ENCODE assay signal across 8 cellular contexts in the genomic region with DNA sequence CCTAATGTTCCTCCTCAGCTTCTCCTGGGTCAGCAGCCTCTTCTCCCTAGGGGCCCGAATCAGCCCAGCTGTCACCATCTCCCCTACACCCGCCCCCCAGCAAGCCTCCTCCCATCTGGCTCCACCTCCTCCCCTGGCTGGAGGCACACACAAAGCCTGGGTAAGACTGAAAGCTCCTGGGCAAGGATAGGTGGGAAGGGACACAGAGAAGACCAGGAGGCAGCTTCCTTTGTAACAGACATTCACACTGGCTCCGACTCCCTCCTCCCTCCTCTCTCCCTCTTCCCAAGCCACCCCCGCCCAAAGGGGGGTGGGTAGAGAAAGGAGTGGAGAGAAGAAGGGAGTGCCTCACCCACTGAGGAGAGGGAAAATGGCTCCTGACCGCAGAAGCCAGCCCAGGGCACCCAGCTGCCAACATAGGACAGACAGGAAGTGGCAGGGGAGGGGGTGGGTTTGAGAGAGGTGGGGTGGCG. TPM values are rescaled to one million over a fixed set of nuclear protein-coding genes. Genes with fewer than 3 reads are reported as not detected.
A peak's percentile ranks its signal among the peaks of the same experiment; 100 is the strongest.
DNase-seq lines count a peak whose midpoint lies in the region; ATAC-seq and TF ChIP-seq lines count a peak whose summit lies in the region.

No MANE protein-coding gene starts in this region.

- no peak overlapping the region for H3K27ac ChIP-seq in ACC112 (ENCODE audit: low read depth, low read length)

- H3K4me3 Mint-ChIP-seq in activated CD4-positive, alpha-beta memory T cell treated with anti-CD3 and anti-CD28 coated beads, Interleukin-2, amount 10 ng/mL, durations not matched to agents 7 days and 5 days, result no peak overlapping the region

- TF ChIP-seq CTCF in fibroblast of the aortic adventitia (IDR thresholded peaks at IDR 0.05; ENCODE audit: insufficient read depth, low read length), result no peak

- peaks cover 42% of the 10 kb centered on the region for H3K36me3 ChIP-seq in ACC112 (ENCODE audit: insufficient read depth, low read length)

- H3K79me2 ChIP-seq in ACC112 (ENCODE audit: control insufficient read depth, insufficient read depth, low read length, unreplicated experiment), result peaks cover 66% of the 10 kb centered on the region

- CTCF ChIA-PET in activated CD4-positive, alpha-beta memory T cell treated with anti-CD3 and anti-CD28 coated beads, Interleukin-2, amount 10 ng/mL, durations not matched to agents 7 days and 5 days (lab: Charles Lee), result interaction anchor here (0.9 to 1.6 kb wide), 5 partner anchors 46 to 232 kb away, joined by 3 to 5 read pairs (median 4); a partner anchor contains a TSS

- H3K36me3 Mint-ChIP-seq in activated CD4-positive, alpha-beta memory T cell treated with anti-CD3 and anti-CD28 coated beads, Interleukin-2, amount 10 ng/mL, durations not matched to agents 7 days and 5 days (ENCODE audit: low read depth), result peaks cover 73% of the 10 kb centered on the region

- H3K9me3 Mint-ChIP-seq in activated CD4-positive, alpha-beta memory T cell treated with anti-CD3 and anti-CD28 coated beads, Interleukin-2, amount 10 ng/mL, durations not matched to agents 7 days and 5 days, result no peaks in the 10 kb centered on the region

- DNase-seq in HT1080 (ENCODE audit: low read depth) (peak; percentile 61), fibroblast of the aortic adventitia (ENCODE audit: low read depth) (peak; percentile 34), skeletal muscle cell (ENCODE audit: low read depth) (no peak)
- peak; percentile 63 for DNase-seq in activated CD4-positive, alpha-beta memory T cell treated with anti-CD3 and anti-CD28 coated beads, Interleukin-2, amount 10 ng/mL, durations not matched to agents 7 days and 5 days

- H2AFZ ChIP-seq in ACC112 (ENCODE audit: low read length, unreplicated experiment), result no peak overlapping the region

- peak overlapping the region; percentile 77 for H3K27ac Mint-ChIP-seq in activated CD4-positive, alpha-beta memory T cell treated with anti-CD3 and anti-CD28 coated beads, Interleukin-2, amount 10 ng/mL, durations not matched to agents 7 days and 5 days

- no peaks in the 10 kb centered on the region for H3K27me3 Mint-ChIP-seq in activated CD4-positive, alpha-beta memory T cell treated with anti-CD3 and anti-CD28 coated beads, Interleukin-2, amount 10 ng/mL, durations not matched to agents 7 days and 5 days

- H3K4me1 Mint-ChIP-seq in activated CD4-positive, alpha-beta memory T cell treated with anti-CD3 and anti-CD28 coated beads, Interleukin-2, amount 10 ng/mL, durations not matched to agents 7 days and 5 days, result peaks cover 43% of the 10 kb centered on the region

- ATAC-seq in GM19035 (IDR thresholded peaks at IDR 0.05; ENCODE audit: unreplicated experiment) (no peak), HG02571 (IDR thresholded peaks at IDR 0.05; ENCODE audit: unreplicated experiment) (no peak), HG02759 (IDR thresholded peaks at IDR 0.05; ENCODE audit: unreplicated experiment) (no peak)

- peaks cover 27% of the 10 kb centered on the region for H3K4me1 ChIP-seq in ACC112 (ENCODE audit: control insufficient read depth, insufficient read depth, low read length, unreplicated experiment)

- no peaks in the 10 kb centered on the region for H3K27me3 ChIP-seq in ACC112 (ENCODE audit: insufficient read depth, low read length)

- POLR2A ChIA-PET in activated CD4-positive, alpha-beta memory T cell treated with anti-CD3 and anti-CD28 coated beads, Interleukin-2, amount 10 ng/mL, durations not matched to agents 7 days and 5 days (lab: Charles Lee), result interaction anchor here (1.1 to 3.1 kb wide), 4 partner anchors 10 to 68 kb away, joined by 3 to 14 read pairs (median 12); a partner anchor contains a TSS

- peak overlapping the region; percentile 84 for H3K4me3 ChIP-seq in ACC112 (ENCODE audit: low read depth, low read length)
- H3K4me3 ChIP-seq in fibroblast of the aortic adventitia (ENCODE audit: low read depth, low read length), result peak overlapping the region; percentile 41
- peak overlapping the region; percentile 26 for H3K4me3 ChIP-seq in skeletal muscle cell (ENCODE audit: low read depth, low read length)

RNA-seq across cellular contexts. Expression of a gene that starts 4.0 kb away (rescaled TPM):
- total RNA-seq in HT1080 (2014; rRNA removed; shearing (Covaris generic)), result 348 and 371 TPM in 2 replicates
- polyA plus RNA-seq in HT1080 (2015; cell fraction: cytosol; rRNA removed), result 121 and 127 TPM in 2 replicates
- 407 and 419 TPM in 2 replicates for polyA plus RNA-seq in HT1080 (2015; cell fraction: nucleus; rRNA removed)
- total RNA-seq in activated CD4-positive, alpha-beta memory T cell treated with anti-CD3 and anti-CD28 coated beads, Interleukin-2, amount 10 ng/mL, durations not matched to agents 7 days and 5 days, result 100 to 1,000 TPM; 223 to 234 TPM
- 161 and 462 TPM in 2 replicates for total RNA-seq in fibroblast of the aortic adventitia (ENCODE audit: low replicate concordance)

RNA-seq across cellular contexts. Expression of a gene that starts 32.6 kb away (rescaled TPM):
- total RNA-seq in HT1080 (2014; rRNA removed; shearing (Covaris generic)), result 0.27 and 0.29 TPM in 2 replicates
- 0.62 and 1.1 TPM in 2 replicates for polyA plus RNA-seq in HT1080 (2015; cell fraction: cytosol; rRNA removed)
- 0.61 and 0.87 TPM in 2 replicates for polyA plus RNA-seq in HT1080 (2015; cell fraction: nucleus; rRNA removed)
- 1 to 10 TPM; 7.8 to 8.0 TPM for total RNA-seq in activated CD4-positive, alpha-beta memory T cell treated with anti-CD3 and anti-CD28 coated beads, Interleukin-2, amount 10 ng/mL, durations not matched to agents 7 days and 5 days
- not detected in 2 replicates for total RNA-seq in fibroblast of the aortic adventitia (ENCODE audit: low replicate concordance)

RNA-seq across cellular contexts. Expression of a gene that starts 35.0 kb away (rescaled TPM):
- 80.0 and 90.1 TPM in 2 replicates for total RNA-seq in HT1080 (2014; rRNA removed; shearing (Covaris generic))
- polyA plus RNA-seq in HT1080 (2015; cell fraction: cytosol; rRNA removed), result 32.2 and 39.2 TPM in 2 replicates
- polyA plus RNA-seq in HT1080 (2015; cell fraction: nucleus; rRNA removed), result 208 and 217 TPM in 2 replicates
- total RNA-seq in activated CD4-positive, alpha-beta memory T cell treated with anti-CD3 and anti-CD28 coated beads, Interleukin-2, amount 10 ng/mL, durations not matched to agents 7 days and 5 days, result 10 to 100 TPM; 46.5 to 50.9 TPM
- 24.0 and 54.6 TPM in 2 replicates for total RNA-seq in fibroblast of the aortic adventitia (ENCODE audit: low replicate concordance)

RNA-seq across cellular contexts. Expression of a gene that starts 44.1 kb away (rescaled TPM):
- total RNA-seq in HT1080 (2014; rRNA removed; shearing (Covaris generic)), result not detected in 2 replicates
- 0.21 and 0.36 TPM in 2 replicates for polyA plus RNA-seq in HT1080 (2015; cell fraction: cytosol; rRNA removed)
- polyA plus RNA-seq in HT1080 (2015; cell fraction: nucleus; rRNA removed), result 0.62 and 1.2 TPM in 2 replicates
- 1 to 10 TPM; 1.8 TPM for total RNA-seq in activated CD4-positive, alpha-beta memory T cell treated with anti-CD3 and anti-CD28 coated beads, Interleukin-2, amount 10 ng/mL, durations not matched to agents 7 days and 5 days
- total RNA-seq in fibroblast of the aortic adventitia (ENCODE audit: low replicate concordance), result 0.36 and 0.49 TPM in 2 replicates

RNA-seq across cellular contexts. Expression of a gene that starts 47.3 kb away (rescaled TPM):
- 7.7 and 9.5 TPM in 2 replicates for total RNA-seq in HT1080 (2014; rRNA removed; shearing (Covaris generic))
- polyA plus RNA-seq in HT1080 (2015; cell fraction: cytosol; rRNA removed), result 9.8 and 10.5 TPM in 2 replicates
- 46.3 and 49.9 TPM in 2 replicates for polyA plus RNA-seq in HT1080 (2015; cell fraction: nucleus; rRNA removed)
- total RNA-seq in activated CD4-positive, alpha-beta memory T cell treated with anti-CD3 and anti-CD28 coated beads, Interleukin-2, amount 10 ng/mL, durations not matched to agents 7 days and 5 days, result 10 to 100 TPM; 23.1 to 23.6 TPM
- 12.7 and 17.2 TPM in 2 replicates for total RNA-seq in fibroblast of the aortic adventitia (ENCODE audit: low replicate concordance)

Comparison
In these comparisons a context has a peak if more than half of its experiments do, and no peak if none do; other contexts are left out.
1. H3K4me3 ChIP-seq: peak in every context shown above with its lines; median percentile 84 in ACC112; 41 in fibroblast of the aortic adventitia; 26 in skeletal muscle cell.